In the genomic region with DNA sequence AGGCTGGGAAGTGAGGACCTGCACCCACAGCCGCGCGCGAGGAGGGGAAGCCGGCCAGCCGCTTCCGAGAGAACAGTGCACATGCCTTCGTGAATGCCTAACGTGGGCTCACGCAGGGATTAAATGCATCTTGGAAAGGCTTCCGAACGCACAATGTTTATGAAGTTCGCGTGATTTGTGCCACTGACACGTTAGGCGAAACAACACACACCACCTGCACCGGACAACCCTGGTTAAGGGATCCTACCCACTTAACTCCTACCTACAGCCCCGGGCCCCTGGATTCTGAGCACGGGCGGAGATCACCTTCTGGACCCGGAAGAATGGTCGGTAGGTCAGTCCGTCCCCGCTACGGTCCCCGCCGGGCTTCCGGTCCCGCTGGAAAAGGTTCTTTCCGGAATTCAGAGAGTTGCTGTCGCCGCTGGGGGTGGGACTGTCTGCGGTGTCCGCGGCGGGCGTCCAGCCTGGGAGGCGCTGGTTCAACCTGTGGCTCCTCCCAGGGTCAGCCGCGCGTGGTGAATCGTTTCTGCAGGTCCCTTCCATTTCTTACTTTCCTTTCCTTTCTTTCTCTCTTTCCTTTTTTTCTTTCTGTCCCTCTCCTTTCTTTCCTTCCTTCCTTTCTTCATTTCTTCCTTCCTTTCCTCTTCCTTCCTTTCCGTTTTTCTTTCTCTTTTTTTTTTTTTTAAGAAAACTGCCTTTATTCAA, we compare ENCODE assay signal across 1 cellular context.
A peak's percentile ranks its signal among the peaks of the same experiment; 100 is the strongest.
TF ChIP-seq lines count a peak whose summit lies in the region.

A gene with protein sequence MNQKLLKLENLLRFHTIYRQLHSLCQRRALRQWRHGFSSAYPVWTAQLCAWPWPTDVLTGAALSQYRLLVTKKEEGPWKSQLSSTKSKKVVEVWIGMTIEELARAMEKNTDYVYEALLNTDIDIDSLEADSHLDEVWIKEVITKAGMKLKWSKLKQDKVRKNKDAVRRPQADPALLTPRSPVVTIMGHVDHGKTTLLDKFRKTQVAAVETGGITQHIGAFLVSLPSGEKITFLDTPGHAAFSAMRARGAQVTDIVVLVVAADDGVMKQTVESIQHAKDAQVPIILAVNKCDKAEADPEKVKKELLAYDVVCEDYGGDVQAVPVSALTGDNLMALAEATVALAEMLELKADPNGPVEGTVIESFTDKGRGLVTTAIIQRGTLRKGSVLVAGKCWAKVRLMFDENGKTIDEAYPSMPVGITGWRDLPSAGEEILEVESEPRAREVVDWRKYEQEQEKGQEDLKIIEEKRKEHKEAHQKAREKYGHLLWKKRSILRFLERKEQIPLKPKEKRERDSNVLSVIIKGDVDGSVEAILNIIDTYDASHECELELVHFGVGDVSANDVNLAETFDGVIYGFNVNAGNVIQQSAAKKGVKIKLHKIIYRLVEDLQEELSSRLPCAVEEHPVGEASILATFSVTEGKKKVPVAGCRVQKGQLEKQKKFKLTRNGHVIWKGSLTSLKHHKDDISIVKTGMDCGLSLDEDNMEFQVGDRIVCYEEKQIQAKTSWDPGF (minus strand): TSS at position 325 of the 705 bp plus-strand sequence. CDS start 5,373 bp downstream, outside the sequence.

TF ChIP-seq in GM23338, 12 proteins besides CTCF, POLR2A, EP300 and RAD21 (continued from another document):
- TF ChIP-seq, protein P1, sequence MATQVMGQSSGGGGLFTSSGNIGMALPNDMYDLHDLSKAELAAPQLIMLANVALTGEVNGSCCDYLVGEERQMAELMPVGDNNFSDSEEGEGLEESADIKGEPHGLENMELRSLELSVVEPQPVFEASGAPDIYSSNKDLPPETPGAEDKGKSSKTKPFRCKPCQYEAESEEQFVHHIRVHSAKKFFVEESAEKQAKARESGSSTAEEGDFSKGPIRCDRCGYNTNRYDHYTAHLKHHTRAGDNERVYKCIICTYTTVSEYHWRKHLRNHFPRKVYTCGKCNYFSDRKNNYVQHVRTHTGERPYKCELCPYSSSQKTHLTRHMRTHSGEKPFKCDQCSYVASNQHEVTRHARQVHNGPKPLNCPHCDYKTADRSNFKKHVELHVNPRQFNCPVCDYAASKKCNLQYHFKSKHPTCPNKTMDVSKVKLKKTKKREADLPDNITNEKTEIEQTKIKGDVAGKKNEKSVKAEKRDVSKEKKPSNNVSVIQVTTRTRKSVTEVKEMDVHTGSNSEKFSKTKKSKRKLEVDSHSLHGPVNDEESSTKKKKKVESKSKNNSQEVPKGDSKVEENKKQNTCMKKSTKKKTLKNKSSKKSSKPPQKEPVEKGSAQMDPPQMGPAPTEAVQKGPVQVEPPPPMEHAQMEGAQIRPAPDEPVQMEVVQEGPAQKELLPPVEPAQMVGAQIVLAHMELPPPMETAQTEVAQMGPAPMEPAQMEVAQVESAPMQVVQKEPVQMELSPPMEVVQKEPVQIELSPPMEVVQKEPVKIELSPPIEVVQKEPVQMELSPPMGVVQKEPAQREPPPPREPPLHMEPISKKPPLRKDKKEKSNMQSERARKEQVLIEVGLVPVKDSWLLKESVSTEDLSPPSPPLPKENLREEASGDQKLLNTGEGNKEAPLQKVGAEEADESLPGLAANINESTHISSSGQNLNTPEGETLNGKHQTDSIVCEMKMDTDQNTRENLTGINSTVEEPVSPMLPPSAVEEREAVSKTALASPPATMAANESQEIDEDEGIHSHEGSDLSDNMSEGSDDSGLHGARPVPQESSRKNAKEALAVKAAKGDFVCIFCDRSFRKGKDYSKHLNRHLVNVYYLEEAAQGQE (IDR thresholded peaks at IDR 0.05; ENCODE audit: unreplicated experiment) = peak; percentile 20
- TF ChIP-seq JUNB (IDR thresholded peaks at IDR 0.05; ENCODE audit: unreplicated experiment) (no peak), STAT1 (IDR thresholded peaks at IDR 0.05; ENCODE audit: unreplicated experiment) (peak; percentile 42), POLR2AphosphoS5 (IDR thresholded peaks at IDR 0.05; ENCODE audit: low read depth) (peak; percentile 84)
- TF ChIP-seq, protein P2, sequence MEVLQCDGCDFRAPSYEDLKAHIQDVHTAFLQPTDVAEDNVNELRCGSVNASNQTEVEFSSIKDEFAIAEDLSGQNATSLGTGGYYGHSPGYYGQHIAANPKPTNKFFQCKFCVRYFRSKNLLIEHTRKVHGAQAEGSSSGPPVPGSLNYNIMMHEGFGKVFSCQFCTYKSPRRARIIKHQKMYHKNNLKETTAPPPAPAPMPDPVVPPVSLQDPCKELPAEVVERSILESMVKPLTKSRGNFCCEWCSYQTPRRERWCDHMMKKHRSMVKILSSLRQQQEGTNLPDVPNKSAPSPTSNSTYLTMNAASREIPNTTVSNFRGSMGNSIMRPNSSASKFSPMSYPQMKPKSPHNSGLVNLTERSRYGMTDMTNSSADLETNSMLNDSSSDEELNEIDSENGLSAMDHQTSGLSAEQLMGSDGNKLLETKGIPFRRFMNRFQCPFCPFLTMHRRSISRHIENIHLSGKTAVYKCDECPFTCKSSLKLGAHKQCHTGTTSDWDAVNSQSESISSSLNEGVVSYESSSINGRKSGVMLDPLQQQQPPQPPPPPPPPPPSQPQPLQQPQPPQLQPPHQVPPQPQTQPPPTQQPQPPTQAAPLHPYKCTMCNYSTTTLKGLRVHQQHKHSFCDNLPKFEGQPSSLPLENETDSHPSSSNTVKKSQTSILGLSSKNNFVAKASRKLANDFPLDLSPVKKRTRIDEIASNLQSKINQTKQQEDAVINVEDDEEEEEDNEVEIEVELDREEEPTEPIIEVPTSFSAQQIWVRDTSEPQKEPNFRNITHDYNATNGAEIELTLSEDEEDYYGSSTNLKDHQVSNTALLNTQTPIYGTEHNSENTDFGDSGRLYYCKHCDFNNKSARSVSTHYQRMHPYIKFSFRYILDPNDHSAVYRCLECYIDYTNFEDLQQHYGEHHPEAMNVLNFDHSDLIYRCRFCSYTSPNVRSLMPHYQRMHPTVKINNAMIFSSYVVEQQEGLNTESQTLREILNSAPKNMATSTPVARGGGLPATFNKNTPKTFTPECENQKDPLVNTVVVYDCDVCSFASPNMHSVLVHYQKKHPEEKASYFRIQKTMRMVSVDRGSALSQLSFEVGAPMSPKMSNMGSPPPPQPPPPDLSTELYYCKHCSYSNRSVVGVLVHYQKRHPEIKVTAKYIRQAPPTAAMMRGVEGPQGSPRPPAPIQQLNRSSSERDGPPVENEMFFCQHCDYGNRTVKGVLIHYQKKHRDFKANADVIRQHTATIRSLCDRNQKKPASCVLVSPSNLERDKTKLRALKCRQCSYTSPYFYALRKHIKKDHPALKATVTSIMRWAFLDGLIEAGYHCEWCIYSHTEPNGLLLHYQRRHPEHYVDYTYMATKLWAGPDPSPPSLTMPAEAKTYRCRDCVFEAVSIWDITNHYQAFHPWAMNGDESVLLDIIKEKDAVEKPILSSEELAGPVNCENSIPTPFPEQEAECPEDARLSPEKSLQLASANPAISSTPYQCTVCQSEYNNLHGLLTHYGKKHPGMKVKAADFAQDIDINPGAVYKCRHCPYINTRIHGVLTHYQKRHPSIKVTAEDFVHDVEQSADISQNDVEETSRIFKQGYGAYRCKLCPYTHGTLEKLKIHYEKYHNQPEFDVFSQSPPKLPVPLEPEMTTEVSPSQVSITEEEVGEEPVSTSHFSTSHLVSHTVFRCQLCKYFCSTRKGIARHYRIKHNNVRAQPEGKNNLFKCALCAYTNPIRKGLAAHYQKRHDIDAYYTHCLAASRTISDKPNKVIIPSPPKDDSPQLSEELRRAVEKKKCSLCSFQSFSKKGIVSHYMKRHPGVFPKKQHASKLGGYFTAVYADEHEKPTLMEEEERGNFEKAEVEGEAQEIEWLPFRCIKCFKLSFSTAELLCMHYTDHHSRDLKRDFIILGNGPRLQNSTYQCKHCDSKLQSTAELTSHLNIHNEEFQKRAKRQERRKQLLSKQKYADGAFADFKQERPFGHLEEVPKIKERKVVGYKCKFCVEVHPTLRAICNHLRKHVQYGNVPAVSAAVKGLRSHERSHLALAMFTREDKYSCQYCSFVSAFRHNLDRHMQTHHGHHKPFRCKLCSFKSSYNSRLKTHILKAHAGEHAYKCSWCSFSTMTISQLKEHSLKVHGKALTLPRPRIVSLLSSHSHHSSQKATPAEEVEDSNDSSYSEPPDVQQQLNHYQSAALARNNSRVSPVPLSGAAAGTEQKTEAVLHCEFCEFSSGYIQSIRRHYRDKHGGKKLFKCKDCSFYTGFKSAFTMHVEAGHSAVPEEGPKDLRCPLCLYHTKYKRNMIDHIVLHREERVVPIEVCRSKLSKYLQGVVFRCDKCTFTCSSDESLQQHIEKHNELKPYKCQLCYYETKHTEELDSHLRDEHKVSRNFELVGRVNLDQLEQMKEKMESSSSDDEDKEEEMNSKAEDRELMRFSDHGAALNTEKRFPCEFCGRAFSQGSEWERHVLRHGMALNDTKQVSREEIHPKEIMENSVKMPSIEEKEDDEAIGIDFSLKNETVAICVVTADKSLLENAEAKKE (CRISPR knock-in tag; IDR thresholded peaks at IDR 0.05) = no peak
